9 cellular contexts compared by ENCODE assay signal in the genomic region with DNA sequence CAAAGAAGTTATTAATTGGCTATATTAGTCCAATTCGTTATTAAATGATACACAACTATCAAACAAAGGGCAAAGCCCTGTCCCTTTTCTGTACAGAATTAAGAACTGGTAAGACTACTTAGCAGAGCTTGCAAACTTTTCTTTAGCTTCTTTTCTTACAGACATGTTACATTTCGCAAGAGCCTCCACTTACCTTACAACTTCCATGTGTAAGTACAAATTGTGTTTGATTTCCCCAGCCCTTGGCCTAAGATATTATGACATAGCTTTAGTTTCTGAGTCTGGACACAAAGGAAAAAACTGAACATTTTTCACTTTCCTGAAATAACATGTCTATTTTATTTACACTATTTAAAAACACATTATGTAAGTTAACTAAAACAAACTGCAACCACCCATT. TPM values are rescaled to one million over a fixed set of nuclear protein-coding genes. Genes with fewer than 3 reads are reported as not detected.
A peak's percentile ranks its signal among the peaks of the same experiment; 100 is the strongest.
DNase-seq lines count a peak whose midpoint lies in the region; ATAC-seq and TF ChIP-seq lines count a peak whose summit lies in the region.
"Had no signal": no experiment of that assay in that cellular context is flagged by ENCODE, and none has a peak within 500 bp of the region (broad histone marks: within the 10 kb centered on the region; RNA-seq: fewer than 3 reads in every experiment).

No MANE protein-coding gene starts in this region.

- POLR2A ChIA-PET in MCF 10A (lab: Yijun Ruan, JAX), result interaction anchor here (0.7 to 7.3 kb wide), 18 partner anchors 9 to 392 kb away, joined by 3 to 132 read pairs (median 6); a partner anchor contains a TSS

- H3K36me3 ChIP-seq in left ventricle myocardium inferior (no peaks in the 10 kb centered on the region), aorta (ENCODE audit: control insufficient read depth in 1 of 2, insufficient read depth in 2 of 2, low read length in 1 of 2) (no peaks in the 10 kb centered on the region)

- no peak for TF ChIP-seq CTCF in left ventricle myocardium inferior (IDR thresholded peaks at IDR 0.05; ENCODE audit: borderline replicate concordance)
- no peak for TF ChIP-seq CTCF in MCF 10A (IDR thresholded peaks at IDR 0.05; ENCODE audit: unreplicated experiment)

- DNase-seq in left ventricle myocardium inferior (no peak), left ventricle myocardium superior (no peak), MCF 10A (ENCODE audit: unreplicated experiment) (peak; percentile 41), aorta (no peak), cerebellum (ENCODE audit: low spot score) (no peak)
- no peak for DNase-seq in activated CD4-positive, CD25-positive, alpha-beta regulatory T cell (lab: John Stamatoyannopoulos, UW)
- DNase-seq: Kasumi-1 had no signal

- CTCF ChIA-PET in MCF 10A (lab: Yijun Ruan, JAX), result interaction anchor here (0.7 to 3.2 kb wide), 5 partner anchors 9 to 124 kb away, joined by 3 to 22 read pairs (median 4); a partner anchor contains a TSS

- H3K4me3 ChIP-seq in left ventricle myocardium inferior, result peak overlapping the region; percentile 79
- peak overlapping the region; percentile 79 for H3K4me3 ChIP-seq in mononuclear cell (ENCODE audit: low read length)
- H3K4me3 ChIP-seq in aorta (ENCODE audit: low read length in 2 of 2), result peak overlapping the region; percentile 84 to 90

- H3K36me3 Mint-ChIP-seq in MCF 10A (ENCODE audit: insufficient read depth, unreplicated experiment), result no peaks in the 10 kb centered on the region

- intact Hi-C loops in left ventricle myocardium inferior (cut with micrococcal nuclease) (loop anchor here (10.0 kb wide), 1 partner anchor 50 kb away; a partner anchor contains a TSS), left ventricle myocardium superior (cut with micrococcal nuclease) (no loop called here), MCF 10A (cut with micrococcal nuclease) (loop anchor here (2.0 kb wide), 1 partner anchor 52 kb away; a partner anchor contains a TSS), aorta (cut with DNase I) (loop anchor here in 1 of 2 donors (10.0 kb wide), 1 partner anchor 60 kb away; no protein-coding TSS in a partner anchor)

- peaks cover 18% of the 10 kb centered on the region for H3K4me1 Mint-ChIP-seq in MCF 10A (ENCODE audit: insufficient read depth, unreplicated experiment)

- H3K4me1 ChIP-seq in left ventricle myocardium inferior (peaks cover 50% of the 10 kb centered on the region), mononuclear cell (ENCODE audit: insufficient read depth, low read length) (peaks cover 46% of the 10 kb centered on the region), aorta (ENCODE audit: control insufficient read depth in 1 of 2, insufficient read depth in 2 of 2, low read length in 2 of 2) (no peaks in the 10 kb centered on the region)

- H3K9me3 Mint-ChIP-seq in MCF 10A (ENCODE audit: unreplicated experiment), result no peaks in the 10 kb centered on the region

- WGBS in aorta, 2 donors, result 5 to 8% methylated on average over 2 of the region's 2 CpGs

- H3K27ac Mint-ChIP-seq in MCF 10A (ENCODE audit: low read depth, unreplicated experiment), result peak overlapping the region; percentile 89

- ATAC-seq in left ventricle myocardium superior (no peak), aorta (ENCODE audit: low FRiP score) (no peak), HG03565 (IDR thresholded peaks at IDR 0.05; ENCODE audit: unreplicated experiment) (no peak)

- BruUV-seq in MCF 10A (replicated peaks; lab: Mats Ljungman, UMichigan), result no TSS peak

- H3K27ac ChIP-seq in left ventricle myocardium inferior (replicated peaks), result peak overlapping the region; percentile 98
- H3K27ac ChIP-seq in aorta (ENCODE audit: low read depth in 1 of 2, low read length in 2 of 2), result peak overlapping the region in 1 of 2 donors; percentile 74

- peak overlapping the region; percentile 96 for H3K4me3 Mint-ChIP-seq in MCF 10A (ENCODE audit: unreplicated experiment)

- H3K9me3 ChIP-seq in left ventricle myocardium inferior (replicated peaks), result no peaks in the 10 kb centered on the region
- H3K9me3 ChIP-seq in mononuclear cell (ENCODE audit: low read depth, low read length), result no peaks in the 10 kb centered on the region
- no peaks in the 10 kb centered on the region for H3K9me3 ChIP-seq in aorta (ENCODE audit: control insufficient read depth, low read length)

- H3K27me3 ChIP-seq in left ventricle myocardium inferior (ENCODE audit: low read depth), result no peaks in the 10 kb centered on the region
- no peaks in the 10 kb centered on the region for H3K27me3 ChIP-seq in mononuclear cell (ENCODE audit: insufficient read depth, low read length)
- H3K27me3 ChIP-seq in aorta (ENCODE audit: control insufficient read depth in 1 of 2, insufficient read depth in 2 of 2, low read length in 1 of 2), result no peaks in the 10 kb centered on the region

- no peaks in the 10 kb centered on the region for H3K27me3 Mint-ChIP-seq in MCF 10A (ENCODE audit: insufficient read depth, unreplicated experiment)

RNA-seq across cellular contexts. Expression of a gene that starts 1.7 kb away (rescaled TPM):
- 29.8 TPM for total RNA-seq in left ventricle myocardium inferior
- 37.7 TPM for total RNA-seq in left ventricle myocardium superior
- 39.6 and 40.8 TPM in 2 replicates for total RNA-seq in MCF 10A (2022)
- total RNA-seq in mononuclear cell, result 8.0 TPM
- 10 to 100 TPM; 68.4 to 73.5 TPM for total RNA-seq in aorta
- 10 to 100 TPM; 25.7 to 29.5 TPM for polyA plus RNA-seq in aorta
- 16.4 TPM for total RNA-seq in cerebellum

RNA-seq across cellular contexts. Expression of a gene that starts 51.4 kb away (rescaled TPM):
- total RNA-seq in left ventricle myocardium inferior (534 TPM), left ventricle myocardium superior (623 TPM), MCF 10A (2022) (328 and 381 TPM in 2 replicates), mononuclear cell (149 TPM), aorta (100 to 1,000 TPM; 152 to 183 TPM), cerebellum (69.4 TPM)
- polyA plus RNA-seq in aorta, result 100 to 1,000 TPM; 389 to 390 TPM
